In the genomic region with DNA sequence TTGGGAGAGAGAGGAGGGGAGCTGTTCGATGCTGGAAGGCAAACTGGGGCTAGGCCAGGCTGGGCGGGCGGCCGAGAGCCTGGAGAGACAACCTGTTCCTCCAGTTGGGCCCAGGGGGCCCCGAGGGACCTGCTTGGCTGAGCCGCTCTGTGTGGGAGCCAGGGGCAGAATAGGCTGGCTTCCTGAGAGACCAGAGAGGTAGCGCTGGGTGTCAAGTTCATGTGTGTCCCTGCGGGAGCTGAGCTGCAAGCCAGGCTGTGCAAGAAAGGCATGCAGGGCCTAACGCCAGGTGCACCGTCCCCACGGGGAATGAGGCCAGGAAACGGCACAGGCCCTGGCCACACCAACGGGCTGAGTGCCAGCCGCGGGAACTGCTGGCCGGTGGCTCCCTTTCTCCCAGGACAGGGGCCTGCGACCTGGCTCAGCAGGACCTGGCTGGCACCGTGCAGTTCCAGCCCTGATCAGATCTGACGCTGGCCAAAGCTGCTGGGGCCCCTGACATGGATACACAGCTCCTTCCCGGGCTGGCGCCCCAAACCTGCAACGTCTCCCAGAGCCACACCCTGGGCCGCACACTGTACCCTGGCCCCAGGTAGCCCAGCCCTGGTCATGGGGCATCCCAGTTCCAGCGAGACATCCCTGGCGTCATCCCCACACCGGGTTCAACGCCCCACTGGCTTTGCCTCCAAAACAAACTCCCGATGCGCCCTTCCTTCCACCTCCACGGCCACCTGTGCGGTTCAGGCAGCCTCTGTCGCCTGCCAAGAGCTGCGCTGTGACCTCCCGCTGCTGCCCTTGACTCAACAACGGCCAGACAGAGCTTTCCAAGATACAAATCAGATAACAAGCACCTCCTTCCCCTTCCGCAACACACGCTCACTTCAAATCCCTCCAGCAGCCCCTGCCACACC, we compare ENCODE assay signal across 10 cellular contexts.
A peak's percentile ranks its signal among the peaks of the same experiment; 100 is the strongest.
DNase-seq lines count a peak whose midpoint lies in the region; ATAC-seq, FAIRE-seq and TF ChIP-seq lines count a peak whose summit lies in the region.
"Had no signal": no experiment of that assay in that cellular context is flagged by ENCODE, and none has a peak within 500 bp of the region (broad histone marks: within the 10 kb centered on the region; RNA-seq: fewer than 3 reads in every experiment).

No MANE protein-coding gene starts in this region.

- H3K27me3 ChIP-seq in BE2C = no peaks in the 10 kb centered on the region

- no peak for TF ChIP-seq CTCF in BE2C (IDR thresholded peaks at IDR 0.05; ENCODE audit: low read depth, low read length)
- TF ChIP-seq CTCF in GM13976 (IDR thresholded peaks at IDR 0.05; ENCODE audit: borderline replicate concordance, control extremely low read depth, extremely low read depth, insufficient read depth, missing control alignments) = no peak

- H3K9me3 ChIP-seq in BE2C = no peaks in the 10 kb centered on the region

- H3K4me1 ChIP-seq in BE2C = peaks cover 15% of the 10 kb centered on the region

- no peak for FAIRE-seq in urothelium cell line (lab: Jason Lieb, UNC)

- in situ Hi-C loops in GM13976 (cut with MboI; ENCODE audit: low sequenced_read_pairs, unreplicated experiment) = no loop called here

- DNase-seq in BE2C (peak; percentile 89), NCI-H2107 treated with DMSO at 0.1 percent for 48 hours (lab: John Stamatoyannopoulos, UW; ENCODE audit: unreplicated experiment) (peak; percentile 81), nucleus accumbens (lab: John Stamatoyannopoulos, UW) (peak in 45 of 56 donors; percentile 9 to 82 (median 48)), urothelium cell line (ENCODE audit: low spot score) (no peak), GM13976 (ENCODE audit: low spot score) (no peak), NCI-H510A treated with DMSO at 0.1 percent for 48 hours (lab: John Stamatoyannopoulos, UW) (no peak)
- DNase-seq: CD8-positive, alpha-beta memory T cell; MV-4-11 had no signal

- peaks cover 50% of the 10 kb centered on the region for H3K36me3 ChIP-seq in BE2C

- ATAC-seq in esophagus mucosa = peak; percentile 79
- no peak for ATAC-seq in GM19467 (IDR thresholded peaks at IDR 0.05; ENCODE audit: unreplicated experiment)

- H3K4me3 ChIP-seq in BE2C (ENCODE audit: low read depth, low read length) = no peak overlapping the region; the same call in 1 of the 2 replicates

Comparison
In these comparisons a context has a peak if more than half of its experiments do, and no peak if none do; other contexts are left out.
1. DNase-seq: peak in BE2C (single experiment), NCI-H2107 treated with DMSO at 0.1 percent for 48 hours (single experiment) and nucleus accumbens (45 of 56); none in urothelium cell line (single experiment), GM13976 (single experiment) and NCI-H510A treated with DMSO at 0.1 percent for 48 hours (single experiment).